In genomic region chr9:77016111-77016525, GRCh38 we compare ENCODE assay signal across 16 cellular contexts. TPM values are rescaled to one million over a fixed set of nuclear protein-coding genes. Genes with fewer than 3 reads are reported as not detected.
A peak's percentile ranks its signal among the peaks of the same experiment; 100 is the strongest.
DNase-seq lines count a peak whose midpoint lies in the region; ATAC-seq and TF ChIP-seq lines count a peak whose summit lies in the region.
"Had no signal": no experiment of that assay in that cellular context is flagged by ENCODE, and none has a peak within 500 bp of the region (broad histone marks: within the 10 kb centered on the region; RNA-seq: fewer than 3 reads in every experiment).

No MANE protein-coding gene starts in this region.

- H3K4me3 Mint-ChIP-seq in activated CD4-positive, alpha-beta T cell treated with anti-CD3 and anti-CD28 coated beads for 36 hours = no peak overlapping the region

- H3K27me3 ChIP-seq in WERI-Rb-1 (ENCODE audit: insufficient read depth, low read depth, severe bottlenecking) = peaks cover 96% of the 10 kb centered on the region
- peaks cover 100% of the 10 kb centered on the region for H3K27me3 ChIP-seq in smooth muscle cell (ENCODE audit: low read depth)

- peaks cover 40% of the 10 kb centered on the region for H3K4me1 ChIP-seq in smooth muscle cell (ENCODE audit: low read depth)
- H3K4me1 ChIP-seq: parathyroid adenoma had no signal

- no peaks in the 10 kb centered on the region for H3K36me3 Mint-ChIP-seq in activated CD4-positive, alpha-beta T cell treated with anti-CD3 and anti-CD28 coated beads for 36 hours (ENCODE audit: low read depth)

- peak overlapping the region; percentile 48 for H3K4me2 ChIP-seq in smooth muscle cell

- peak; percentile 16 for DNase-seq in activated CD4-positive, alpha-beta T cell treated with anti-CD3 and anti-CD28 coated beads for 36 hours
- DNase-seq in activated CD4-positive, alpha-beta T cell treated with anti-CD3 and anti-CD28 coated beads for 48 hours = no peak
- DNase-seq in WERI-Rb-1 (no peak), islet precursor cell (peak; percentile 79), smooth muscle cell (lab: John Stamatoyannopoulos, UW; ENCODE audit: unreplicated experiment) (no peak), Ammon's horn (ENCODE audit: low spot score) (no peak), GM03348 (ENCODE audit: low spot score) (no peak), SW480 (ENCODE audit: low spot score) (no peak)
- DNase-seq: activated CD4-positive, alpha-beta memory T cell treated with anti-CD3 and anti-CD28 coated beads for 36 hours; brain microvascular endothelial cell; Karpas-422; NCI-H1694 treated with DMSO at 0.1 percent for 48 hours; NCI-H526 treated with DMSO at 0.1 percent for 48 hours; T-helper 9 cell had no signal

- under 1% methylated on average over 35 of the region's 38 CpGs for WGBS in smooth muscle cell (ENCODE audit: low lambda C conversion rate)

- ATAC-seq in activated CD4-positive, alpha-beta T cell treated with anti-CD3 and anti-CD28 coated beads for 36 hours = no peak

- no peaks in the 10 kb centered on the region for H4K20me1 ChIP-seq in smooth muscle cell (ENCODE audit: low read depth)

- peaks cover 32% of the 10 kb centered on the region for H3K4me1 Mint-ChIP-seq in activated CD4-positive, alpha-beta T cell treated with anti-CD3 and anti-CD28 coated beads for 36 hours

- H3K4me3 ChIP-seq in WERI-Rb-1 (ENCODE audit: low read depth, low read length) (peak overlapping the region; percentile 35), smooth muscle cell (no peak overlapping the region)
- H3K4me3 ChIP-seq: upper lobe of left lung had no signal

- no peak overlapping the region for H3K9ac ChIP-seq in smooth muscle cell (ENCODE audit: low read depth)
- H3K9ac ChIP-seq: parathyroid adenoma had no signal

- H3K36me3 ChIP-seq in WERI-Rb-1 (no peaks in the 10 kb centered on the region), smooth muscle cell (ENCODE audit: low read depth) (no peaks in the 10 kb centered on the region)
- H3K36me3 ChIP-seq: brain microvascular endothelial cell, upper lobe of left lung had no signal

- H3K9me3 ChIP-seq in WERI-Rb-1 (ENCODE audit: severe bottlenecking) = no peaks in the 10 kb centered on the region
- H3K9me3 ChIP-seq in smooth muscle cell (replicated peaks; ENCODE audit: low read depth) = no peaks in the 10 kb centered on the region
- H3K9me3 ChIP-seq: upper lobe of left lung had no signal

- CTCF ChIA-PET in activated CD4-positive, alpha-beta T cell treated with anti-CD3 and anti-CD28 coated beads for 36 hours (lab: Charles Lee) = interaction anchor here (0.8 to 2.5 kb wide), 3 partner anchors 10 to 441 kb away, joined by 3 to 7 read pairs (median 3); no protein-coding TSS in a partner anchor

- no peak overlapping the region for H3K27ac Mint-ChIP-seq in activated CD4-positive, alpha-beta T cell treated with anti-CD3 and anti-CD28 coated beads for 36 hours
- H3K27ac Mint-ChIP-seq: activated CD4-positive, alpha-beta memory T cell treated with anti-CD3 and anti-CD28 coated beads for 36 hours had no signal

- H3K79me2 ChIP-seq in smooth muscle cell (ENCODE audit: low read depth) = no peaks in the 10 kb centered on the region
- H3K79me2 ChIP-seq: parathyroid adenoma had no signal

- TF ChIP-seq CTCF in WERI-Rb-1 (IDR thresholded peaks at IDR 0.05; ENCODE audit: low read depth, low read length) (no peak), smooth muscle cell (IDR thresholded peaks at IDR 0.05; ENCODE audit: borderline replicate concordance, insufficient read depth, poor library complexity, severe bottlenecking) (no peak)

- no peak overlapping the region for H3K27ac ChIP-seq in WERI-Rb-1
- H3K27ac ChIP-seq in smooth muscle cell (ENCODE audit: low read depth) = no peak overlapping the region
- H3K27ac ChIP-seq: brain microvascular endothelial cell, parathyroid adenoma, upper lobe of left lung had no signal

- H3K27me3 Mint-ChIP-seq in activated CD4-positive, alpha-beta T cell treated with anti-CD3 and anti-CD28 coated beads for 36 hours = peaks cover 70% of the 10 kb centered on the region

- H2AFZ ChIP-seq in smooth muscle cell (ENCODE audit: low read depth) = no peak overlapping the region
- H2AFZ ChIP-seq: parathyroid adenoma had no signal

- H3K9me3 Mint-ChIP-seq in activated CD4-positive, alpha-beta T cell treated with anti-CD3 and anti-CD28 coated beads for 36 hours (ENCODE audit: low read depth) = no peaks in the 10 kb centered on the region
- H3K9me3 Mint-ChIP-seq: activated CD4-positive, alpha-beta memory T cell treated with anti-CD3 and anti-CD28 coated beads for 36 hours had no signal

- intact Hi-C loops in activated CD4-positive, alpha-beta T cell treated with anti-CD3 and anti-CD28 coated beads for 36 hours (cut with DNase I, micrococcal nuclease) = loop anchor here in 1 of 2 experiments (10.0 kb wide), 1 partner anchor 571 kb away; no protein-coding TSS in a partner anchor

- POLR2A ChIA-PET in activated CD4-positive, alpha-beta T cell treated with anti-CD3 and anti-CD28 coated beads for 36 hours (lab: Charles Lee) = no interaction called here

- no peaks in the 10 kb centered on the region for H3F3A ChIP-seq in smooth muscle cell (ENCODE audit: low read depth)

RNA-seq across cellular contexts. Expression of gene FOXB2, which starts 3.3 kb away (rescaled TPM):
- not detected for total RNA-seq in activated CD4-positive, alpha-beta T cell treated with anti-CD3 and anti-CD28 coated beads for 36 hours
- total RNA-seq in smooth muscle cell = not detected in 2 replicates
- polyA plus RNA-seq in smooth muscle cell = not detected in 2 replicates
- total RNA-seq: activated CD4-positive, alpha-beta memory T cell treated with anti-CD3 and anti-CD28 coated beads for 36 hours; upper lobe of left lung had no signal

Comparison
In these comparisons a context has a peak if more than half of its experiments do, and no peak if none do; other contexts are left out.
1. DNase-seq: peak in activated CD4-positive, alpha-beta T cell treated with anti-CD3 and anti-CD28 coated beads for 36 hours (single experiment) and islet precursor cell (single experiment); none in activated CD4-positive, alpha-beta T cell treated with anti-CD3 and anti-CD28 coated beads for 48 hours (single experiment), WERI-Rb-1 (single experiment), smooth muscle cell (single experiment), Ammon's horn (single experiment), GM03348 (single experiment) and SW480 (single experiment).